ENCODE assay signal across 14 cellular contexts in genomic region chr5:107067391-107067790, GRCh38.
A peak's percentile ranks its signal among the peaks of the same experiment; 100 is the strongest.
DNase-seq lines count a peak whose midpoint lies in the region; ATAC-seq, FAIRE-seq and TF ChIP-seq lines count a peak whose summit lies in the region.
"Had no signal": no experiment of that assay in that cellular context is flagged by ENCODE, and none has a peak within 500 bp of the region (broad histone marks: within the 10 kb centered on the region; RNA-seq: fewer than 3 reads in every experiment).

No MANE protein-coding gene starts in this region.

- H2AFZ ChIP-seq in neuron (ENCODE audit: low read depth, low read length): peak overlapping the region; percentile 39

- WGBS in heart left ventricle, 4 donors: 44 to 84% (median 53%) methylated on average over 4 of the region's 4 CpGs

- DNase-seq in C1 segment of cervical spinal cord (lab: John Stamatoyannopoulos, UW) (peak in 10 of 14 donors; percentile 5 to 31 (median 18)), SK-MEL-5 (ENCODE audit: low read depth, low spot score) (peak; percentile 30), heart left ventricle (peak in 4 of 5 donors; percentile 8 to 38 (median 25)), NCI-H1417 treated with DMSO at 0.1 percent for 48 hours (lab: John Stamatoyannopoulos, UW) (no peak), RCC 7860 (ENCODE audit: low spot score) (no peak)
- DNase-seq: activated CD4-positive, CD25-positive, alpha-beta regulatory T cell; foreskin keratinocyte; NCI-H2107; stimulated activated CD8-positive, alpha-beta memory T cell treated with anti-CD3 and anti-CD28 coated beads, Interleukin-4, amount 100 ng/mL, for 48 hours had no signal

- peak in 8 of 12 donors; percentile 9 to 36 (median 22) for TF ChIP-seq CTCF in heart left ventricle (IDR thresholded peaks at IDR 0.05)

- H3K36me3 ChIP-seq in heart left ventricle: no peaks in the 10 kb centered on the region
- H3K36me3 ChIP-seq in neuron (ENCODE audit: insufficient read depth, low read length): no peaks in the 10 kb centered on the region
- H3K36me3 ChIP-seq: vagina had no signal

- H3K27ac ChIP-seq in heart left ventricle: peak overlapping the region in 1 of 12 donors; percentile 17
- H3K27ac ChIP-seq: foreskin keratinocyte, SK-N-MC, vagina had no signal

- in situ Hi-C loops in SK-MEL-5 (cut with HindIII; ENCODE audit: low pct_unique_long_range_greater_than_20kb, low sequenced_read_pairs): no loop called here

- ATAC-seq in heart left ventricle: peak; percentile 52 to 83 (median 67)
- ATAC-seq in HG03175 (IDR thresholded peaks at IDR 0.05; ENCODE audit: unreplicated experiment): no peak
- no peak for ATAC-seq in HG02852 (IDR thresholded peaks at IDR 0.05; ENCODE audit: unreplicated experiment)
- ATAC-seq: foreskin keratinocyte had no signal

- H3K4me1 ChIP-seq in heart left ventricle (no peaks in the 10 kb centered on the region), neuron (ENCODE audit: insufficient read depth, low read length) (peaks cover 27% of the 10 kb centered on the region)
- H3K4me1 ChIP-seq: foreskin keratinocyte, vagina had no signal

- no peak overlapping the region for H3K4me3 ChIP-seq in heart left ventricle
- no peak overlapping the region for H3K4me3 ChIP-seq in neuron (ENCODE audit: low read length)
- H3K4me3 ChIP-seq: SK-N-MC, vagina had no signal

- TF ChIP-seq POLR2A in heart left ventricle (IDR thresholded peaks at IDR 0.05): no peak

- FAIRE-seq in RCC 7860 (lab: Jason Lieb, UNC): no peak

- H3K9me3 ChIP-seq in heart left ventricle (peaks cover 0 to 13% (median 0%) of the 10 kb centered on the region in 12 donors), neuron (ENCODE audit: low read length) (peaks cover 3% of the 10 kb centered on the region)
- H3K9me3 ChIP-seq: vagina had no signal

- intact Hi-C loops in heart left ventricle (cut with DNase I): loop anchor here in 2 of 10 donors (10.0 kb wide), 2 partner anchors 147 to 607 kb away; partner anchors contain the start of gene EFNA5 (in 2 of the 2)

- H3K27me3 ChIP-seq in heart left ventricle (no peaks in the 10 kb centered on the region), neuron (ENCODE audit: insufficient read depth, low read length) (no peaks in the 10 kb centered on the region)
- H3K27me3 ChIP-seq: foreskin keratinocyte, vagina had no signal

Comparison
In these comparisons a context has a peak if more than half of its experiments do, and no peak if none do; other contexts are left out.
1. DNase-seq: peak in C1 segment of cervical spinal cord (10 of 14), SK-MEL-5 (single experiment) and heart left ventricle (4 of 5); none in NCI-H1417 treated with DMSO at 0.1 percent for 48 hours (single experiment) and RCC 7860 (single experiment).
2. ATAC-seq: peak in heart left ventricle (4 of 4); none in HG03175 (single experiment) and HG02852 (single experiment).